Comparison of ENCODE assay signal across 13 cellular contexts in genomic region chr12:121630791-121631190, GRCh38. TPM values are rescaled to one million over a fixed set of nuclear protein-coding genes. Genes with fewer than 3 reads are reported as not detected.
DNase-seq lines count a peak whose midpoint lies in the region; ATAC-seq and TF ChIP-seq lines count a peak whose summit lies in the region.
"Had no signal": no experiment of that assay in that cellular context is flagged by ENCODE, and none has a peak within 500 bp of the region (broad histone marks: within the 10 kb centered on the region; RNA-seq: fewer than 3 reads in every experiment).

No MANE protein-coding gene starts in this region.

- H3K4me1 Mint-ChIP-seq in activated T-cell treated with anti-CD3 and anti-CD28 coated beads, Interleukin-2, amount 50 U/mL, for 72 hours (ENCODE audit: low read depth), result peaks cover 77% of the 10 kb centered on the region
- peaks cover 27% of the 10 kb centered on the region for H3K4me1 Mint-ChIP-seq in glutamatergic neuron (ENCODE audit: low read depth, unreplicated experiment)
- peaks cover 45 to 80% of the 10 kb centered on the region in 2 donors for H3K4me1 Mint-ChIP-seq in stimulated activated naive B cell treated with anti-CD40 and anti-IgM and Interleukin-4, amounts not matched to agents 10 μg/mL and 1 μg/mL and 100 μg/mL, for 72 hours

- H3K27ac ChIP-seq in WERI-Rb-1 (peak overlapping the region; percentile 29; the same call in 1 of the 2 replicates), esophagus muscularis mucosa (replicated peaks in 1 of 4) (peak overlapping the region in 1 of 4 donors; percentile 34)

- peak overlapping the region; percentile 35 to 93 for H3K4me3 Mint-ChIP-seq in activated T-cell treated with anti-CD3 and anti-CD28 coated beads, Interleukin-2, amount 50 U/mL, for 72 hours
- no peak overlapping the region for H3K4me3 Mint-ChIP-seq in glutamatergic neuron (ENCODE audit: unreplicated experiment)
- H3K4me3 Mint-ChIP-seq in stimulated activated naive B cell treated with anti-CD40 and anti-IgM and Interleukin-4, amounts not matched to agents 10 μg/mL and 1 μg/mL and 100 μg/mL, for 72 hours, result peak overlapping the region; percentile 49 to 89

- DNase-seq in activated T-cell treated with anti-CD3 and anti-CD28 coated beads, Interleukin-2, amount 50 U/mL, for 72 hours, result no peak
- no peak for DNase-seq in activated T-cell treated with anti-CD3 and anti-CD28 coated beads, Interleukin-2, amount 50 U/mL, for 1 hour
- DNase-seq in WERI-Rb-1 (no peak), glutamatergic neuron (no peak), esophagus muscularis mucosa (ENCODE audit: extremely low spot score) (no peak), omental fat pad (ENCODE audit: low spot score) (no peak), anterior cingulate cortex (lab: John Stamatoyannopoulos, UW) (no peak)
- DNase-seq in stimulated activated naive B cell treated with anti-CD40 and anti-IgM and Interleukin-4, amounts not matched to agents 10 μg/mL and 1 μg/mL and 100 μg/mL, for 72 hours, result no peak
- DNase-seq: heart right ventricle, NCI-H1105, NCI-H446 treated with DMSO at 0.1 percent for 48 hours, Peyer's patch had no signal

- no peak for TF ChIP-seq CTCF in WERI-Rb-1 (IDR thresholded peaks at IDR 0.05; ENCODE audit: low read depth, low read length)
- TF ChIP-seq CTCF in glutamatergic neuron (IDR thresholded peaks at IDR 0.05; ENCODE audit: partially characterized antibody, unreplicated experiment), result no peak
- no peak for TF ChIP-seq CTCF in esophagus muscularis mucosa (IDR thresholded peaks at IDR 0.05)
- no peak for TF ChIP-seq CTCF in omental fat pad (IDR thresholded peaks at IDR 0.05)

- no peak for TF ChIP-seq EP300 in esophagus muscularis mucosa (IDR thresholded peaks at IDR 0.05)

- no peak for ATAC-seq in activated T-cell treated with anti-CD3 and anti-CD28 coated beads, Interleukin-2, amount 50 U/mL, for 72 hours (replicated peaks in 1 of 2)
- ATAC-seq in stimulated activated naive B cell treated with anti-CD40 and anti-IgM and Interleukin-4, amounts not matched to agents 10 μg/mL and 1 μg/mL and 100 μg/mL, for 72 hours (replicated peaks), result no peak
- ATAC-seq in omental fat pad (ENCODE audit: low FRiP score), result no peak
- ATAC-seq: heart right ventricle had no signal

- H3K36me3 ChIP-seq in WERI-Rb-1 (peaks cover 8% of the 10 kb centered on the region), esophagus muscularis mucosa (no peaks in the 10 kb centered on the region)
- H3K36me3 ChIP-seq: heart right ventricle, Peyer's patch, vagina had no signal

- peak overlapping the region; percentile 86 for H3K27ac Mint-ChIP-seq in activated T-cell treated with anti-CD3 and anti-CD28 coated beads, Interleukin-2, amount 50 U/mL, for 72 hours
- peak overlapping the region; percentile 52 for H3K27ac Mint-ChIP-seq in glutamatergic neuron (ENCODE audit: unreplicated experiment)
- peak overlapping the region; percentile 68 for H3K27ac Mint-ChIP-seq in stimulated activated naive B cell treated with anti-CD40 and anti-IgM and Interleukin-4, amounts not matched to agents 10 μg/mL and 1 μg/mL and 100 μg/mL, for 72 hours

- intact Hi-C loops in esophagus muscularis mucosa (cut with DNase I), result no loop called here

- TF ChIP-seq POLR2A in esophagus muscularis mucosa (IDR thresholded peaks at IDR 0.05; ENCODE audit: low read depth), result no peak

- whole genome bisulfite sequencing in esophagus muscularis mucosa, result 85% methylated on average over 6 of the region's 6 CpGs

- H3K4me1 ChIP-seq in esophagus muscularis mucosa, result peaks cover 36 to 72% (median 66%) of the 10 kb centered on the region in 4 donors

- H3K9me3 ChIP-seq in WERI-Rb-1 (ENCODE audit: severe bottlenecking) (no peaks in the 10 kb centered on the region), esophagus muscularis mucosa (no peaks in the 10 kb centered on the region)
- H3K9me3 ChIP-seq: heart right ventricle, Peyer's patch, vagina had no signal

- H3K4me3 ChIP-seq in WERI-Rb-1 (ENCODE audit: low read depth, low read length), result no peak overlapping the region
- H3K4me3 ChIP-seq in esophagus muscularis mucosa, result no peak overlapping the region
- H3K4me3 ChIP-seq: heart right ventricle, Peyer's patch, vagina had no signal

- no peaks in the 10 kb centered on the region for H3K9me3 Mint-ChIP-seq in activated T-cell treated with anti-CD3 and anti-CD28 coated beads, Interleukin-2, amount 50 U/mL, for 72 hours
- H3K9me3 Mint-ChIP-seq in glutamatergic neuron (ENCODE audit: unreplicated experiment), result no peaks in the 10 kb centered on the region
- peaks cover 0 to 1% of the 10 kb centered on the region in 2 donors for H3K9me3 Mint-ChIP-seq in stimulated activated naive B cell treated with anti-CD40 and anti-IgM and Interleukin-4, amounts not matched to agents 10 μg/mL and 1 μg/mL and 100 μg/mL, for 72 hours

- H3K27me3 ChIP-seq in WERI-Rb-1 (ENCODE audit: insufficient read depth, low read depth, severe bottlenecking), result no peaks in the 10 kb centered on the region
- peaks cover 0 to 5% (median 0%) of the 10 kb centered on the region in 4 donors for H3K27me3 ChIP-seq in esophagus muscularis mucosa
- H3K27me3 ChIP-seq: heart right ventricle, Peyer's patch, vagina had no signal

- H3K36me3 Mint-ChIP-seq in activated T-cell treated with anti-CD3 and anti-CD28 coated beads, Interleukin-2, amount 50 U/mL, for 72 hours (ENCODE audit: insufficient read depth in 2 of 2), result peaks cover 2 to 4% of the 10 kb centered on the region in 2 donors
- no peaks in the 10 kb centered on the region for H3K36me3 Mint-ChIP-seq in glutamatergic neuron (ENCODE audit: unreplicated experiment)
- H3K36me3 Mint-ChIP-seq in stimulated activated naive B cell treated with anti-CD40 and anti-IgM and Interleukin-4, amounts not matched to agents 10 μg/mL and 1 μg/mL and 100 μg/mL, for 72 hours, result peaks cover 44 to 50% of the 10 kb centered on the region in 2 donors

- no peaks in the 10 kb centered on the region for H3K27me3 Mint-ChIP-seq in activated T-cell treated with anti-CD3 and anti-CD28 coated beads, Interleukin-2, amount 50 U/mL, for 72 hours (ENCODE audit: low read depth)
- H3K27me3 Mint-ChIP-seq in glutamatergic neuron (ENCODE audit: unreplicated experiment), result peaks cover 3% of the 10 kb centered on the region
- no peaks in the 10 kb centered on the region for H3K27me3 Mint-ChIP-seq in stimulated activated naive B cell treated with anti-CD40 and anti-IgM and Interleukin-4, amounts not matched to agents 10 μg/mL and 1 μg/mL and 100 μg/mL, for 72 hours

RNA-seq across cellular contexts. Expression of gene ORAI1, which starts 4.5 kb away (rescaled TPM):
- total RNA-seq in activated T-cell treated with anti-CD3 and anti-CD28 coated beads, Interleukin-2, amount 50 U/mL, for 72 hours, result 10 to 100 TPM; 35.2 to 39.3 TPM
- 15.9 TPM for total RNA-seq in glutamatergic neuron (ENCODE audit: unreplicated experiment)
- 10 to 100 TPM in 2 of 4 donors, 1 to 10 TPM in 2; 7.1 to 17.7 (median 13.5) TPM for total RNA-seq in esophagus muscularis mucosa
- 10 to 100 TPM in 2 of 4 donors, 1 to 10 TPM in 2; 6.8 to 15.4 (median 10.7) TPM for total RNA-seq in omental fat pad

RNA-seq across cellular contexts. Expression of gene MORN3, which starts 38.7 kb away (rescaled TPM):
- total RNA-seq in activated T-cell treated with anti-CD3 and anti-CD28 coated beads, Interleukin-2, amount 50 U/mL, for 72 hours, result 1 to 10 TPM; 2.4 to 3.2 TPM
- total RNA-seq in glutamatergic neuron (ENCODE audit: unreplicated experiment) (1.2 TPM), esophagus muscularis mucosa (1 to 10 TPM in 1 of 4 donors, under 1 TPM in 2, not detected in 1; 0.13 to 1.2 (median 0.17) TPM), omental fat pad (under 1 TPM in 1 of 4 donors, not detected in 3; 0.19 TPM)
- total RNA-seq: Peyer's patch, vagina had no signal

RNA-seq across cellular contexts. Expression of gene KDM2B, which starts 50.0 kb away (rescaled TPM):
- 10 to 100 TPM; 43.4 to 47.7 TPM for total RNA-seq in activated T-cell treated with anti-CD3 and anti-CD28 coated beads, Interleukin-2, amount 50 U/mL, for 72 hours
- 64.3 TPM for total RNA-seq in glutamatergic neuron (ENCODE audit: unreplicated experiment)
- 10 to 100 TPM; 13.6 to 23.5 (median 20.0) TPM for total RNA-seq in esophagus muscularis mucosa
- total RNA-seq in omental fat pad, result 10 to 100 TPM; 14.8 to 27.0 (median 16.7) TPM
